21 cellular contexts compared by ENCODE assay signal in genomic region chr2:205166749-205167148, GRCh38.
"Had no signal": no experiment of that assay in that cellular context is flagged by ENCODE, and none has a peak within 500 bp of the region (broad histone marks: within the 10 kb centered on the region; RNA-seq: fewer than 3 reads in every experiment).

No MANE protein-coding gene starts in this region.

- H3K27me3 ChIP-seq: neutrophil, ovary, transverse colon had no signal

- H3K27ac ChIP-seq: neutrophil, ovary, prostate gland, transverse colon, WERI-Rb-1 had no signal

- ATAC-seq: activated CD8-positive, alpha-beta T cell treated with anti-CD3 and anti-CD28 coated beads, Interleukin-2, amount 10 ng/mL, durations not matched to agents 7 days and 5 days; activated naive CD8-positive, alpha-beta T cell treated with anti-CD3 and anti-CD28 coated beads, Interleukin-2, amount 50 U/mL, for 24 hours; left lobe of liver; natural killer cell treated with Interleukin-12 subunit alpha and Interleukin-12 subunit beta and Interleukin-15 and Interleukin-18, amount 100 ng/mL, for 72 hours; stimulated activated naive B cell treated with anti-CD40 and anti-IgM and Interleukin-4, amounts not matched to agents 10 μg/mL and 1 μg/mL and 100 μg/mL, for 72 hours; T-cell had no signal

- DNase-seq: activated CD4-positive, alpha-beta T cell treated with anti-CD3 and anti-CD28 coated beads, Interleukin-2, amount 10 ng/mL, durations not matched to agents 7 days and 5 days; activated CD4-positive, CD25-positive, alpha-beta regulatory T cell treated with anti-CD3 and anti-CD28 coated beads, Interleukin-2, amount 50 U/mL, for 72 hours; activated CD8-positive, alpha-beta T cell treated with anti-CD3 and anti-CD28 coated beads, Interleukin-2, amount 10 ng/mL, durations not matched to agents 7 days and 5 days; activated gamma-delta T cell; activated naive CD4-positive, alpha-beta T cell treated with anti-CD3 and anti-CD28 coated beads, Interleukin-2, amount 50 U/mL, for 16 hours; activated naive CD8-positive, alpha-beta T cell treated with anti-CD3 and anti-CD28 coated beads, Interleukin-2, amount 50 U/mL, for 24 hours; dermis blood vessel endothelial cell; effector CD8-positive, alpha-beta T cell; erythroblast; midbrain; ovary; small intestine; stimulated activated CD4-positive, alpha-beta T cell treated with anti-CD3 and anti-CD28 coated beads, Interleukin-2, amount 100 ng/mL, for 24 hours; stimulated activated naive B cell treated with anti-CD40 and anti-IgM and Interleukin-4, amounts not matched to agents 10 μg/mL and 1 μg/mL and 100 μg/mL, for 72 hours; T-cell; transverse colon; WERI-Rb-1 had no signal

- H3K9me3 ChIP-seq: neutrophil, ovary, prostate gland, transverse colon had no signal

- H3K4me1 ChIP-seq: prostate gland had no signal

- H3K4me3 ChIP-seq: ovary, prostate gland, transverse colon had no signal

- H3K36me3 ChIP-seq: neutrophil, ovary, prostate gland, transverse colon, WERI-Rb-1 had no signal
